In the genomic region with DNA sequence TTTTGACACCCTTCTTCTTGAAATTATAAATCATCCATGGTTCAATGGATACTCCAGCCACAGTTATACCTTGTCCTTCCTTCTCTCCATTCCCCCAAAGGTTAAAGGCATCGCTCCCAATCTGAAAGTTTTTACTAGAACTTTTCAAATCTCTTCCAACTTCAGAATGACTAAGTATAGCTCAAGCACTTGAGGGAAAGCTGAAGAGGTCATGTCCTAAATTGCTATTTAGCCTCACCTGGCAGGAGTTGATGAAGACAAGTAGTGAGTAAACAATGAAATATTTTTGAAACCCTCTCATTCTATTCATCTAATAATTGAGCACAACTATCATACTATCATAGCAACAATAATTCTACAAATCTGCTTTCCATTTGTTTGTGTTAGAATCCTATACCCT, we compare ENCODE assay signal across 9 cellular contexts.
"Had no signal": no experiment of that assay in that cellular context is flagged by ENCODE, and none has a peak within 500 bp of the region (broad histone marks: within the 10 kb centered on the region; RNA-seq: fewer than 3 reads in every experiment).

No MANE protein-coding gene starts in this region.

- DNase-seq: GM23248, GOT3, H7, HFFc6, KBM-7 had no signal

- ATAC-seq: HCT116, HepG2 had no signal

- H3K4me3 ChIP-seq: GM23248, HAP-1 had no signal

- H3K9me3 ChIP-seq: HAP-1 had no signal

- H3K27ac ChIP-seq: GM23248, HL-60 had no signal

- H3K36me3 ChIP-seq: HAP-1 had no signal

- H3K4me1 ChIP-seq: HAP-1 had no signal
